ENCODE assay signal across 8 cellular contexts in the genomic region with DNA sequence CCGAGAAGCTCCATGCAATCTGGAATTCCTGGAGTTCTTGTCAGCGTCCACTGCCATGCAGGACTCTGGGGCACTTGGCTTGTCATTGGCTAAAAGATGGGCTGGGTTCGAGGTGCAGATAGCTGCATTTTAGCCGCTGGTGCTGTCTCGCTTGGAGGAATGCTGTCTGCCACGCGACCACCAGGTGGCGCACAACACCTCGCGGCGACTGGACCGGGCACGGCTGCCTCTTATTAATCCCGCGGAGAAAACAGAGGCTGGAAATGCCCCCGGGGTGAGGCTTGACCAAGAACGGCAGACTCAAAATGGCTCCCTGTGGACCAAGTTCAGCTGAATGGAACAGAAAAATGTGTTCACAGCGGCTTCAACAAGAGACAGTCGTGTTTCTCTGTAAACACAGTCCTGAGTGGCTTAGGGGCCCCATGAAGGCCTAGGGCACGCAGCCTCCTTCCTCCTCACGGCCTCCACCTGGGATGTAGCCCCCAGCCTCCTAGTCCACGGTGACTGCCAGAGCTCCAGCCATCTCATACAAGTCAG. TPM values are rescaled to one million over a fixed set of nuclear protein-coding genes. Genes with fewer than 3 reads are reported as not detected.
DNase-seq lines count a peak whose midpoint lies in the region; ATAC-seq, FAIRE-seq and TF ChIP-seq lines count a peak whose summit lies in the region.

No MANE protein-coding gene starts in this region.

- no peak overlapping the region for H3K27ac Mint-ChIP-seq in CD14-positive monocyte

- peak overlapping the region; percentile 57 for H2AFZ ChIP-seq in KMS-11 (ENCODE audit: low read depth)

- TF ChIP-seq CTCF in CD14-positive monocyte (IDR thresholded peaks at IDR 0.05) (peak; percentile 96), KMS-11 (conservative IDR thresholded peaks at IDR 0.05; ENCODE audit: low read depth, low read length) (peak; percentile 99), pancreas (IDR thresholded peaks at IDR 0.05) (peak; percentile 87 to 94 (median 90)), transverse colon (IDR thresholded peaks at IDR 0.05) (peak; percentile 92 to 97 (median 95))

- in situ Hi-C loops in transverse colon (cut with MboI; ENCODE audit: low pct_ligation_motif_present in 1 of 4, low pct_unique_long_range_greater_than_20kb in 1 of 4, low sequenced_read_pairs in 3 of 4), result loop anchor here (5.0 to 25.0 kb wide), 4 partner anchors 86 to 461 kb away; a partner anchor contains a TSS

- H3K9me3 Mint-ChIP-seq in CD14-positive monocyte, result peaks cover 3 to 11% (median 8%) of the 10 kb centered on the region in 7 donors

- no peak for TF ChIP-seq EP300 in transverse colon (IDR thresholded peaks at IDR 0.05; ENCODE audit: low read depth)

- H3K4me1 ChIP-seq in KMS-11 (ENCODE audit: low read depth, poor library complexity, severe bottlenecking) (peaks cover 3% of the 10 kb centered on the region), SJCRH30 (0 out of 2 replicates have a peak, but pooled peaks cover 2% of the 10 kb centered on the region), pancreas (no peaks in the 10 kb centered on the region), transverse colon (peaks cover 19 to 43% (median 34%) of the 10 kb centered on the region in 4 donors)

- H3K27ac ChIP-seq in KMS-11 (no peak overlapping the region), SJCRH30 (no peak overlapping the region), pancreas (no peak overlapping the region), transverse colon (peak overlapping the region in 2 of 4 donors; percentile 5 to 62)

- H3K79me2 ChIP-seq in KMS-11 (ENCODE audit: insufficient read depth, low read depth), result no peaks in the 10 kb centered on the region

- H3K36me3 Mint-ChIP-seq in CD14-positive monocyte, result no peaks in the 10 kb centered on the region

- FAIRE-seq in pancreas (lab: Jason Lieb, UNC), result no peak

- H3K4me3 Mint-ChIP-seq in CD14-positive monocyte, result peak overlapping the region in 1 of 2 donors; percentile 36

- WGBS in pancreas, 2 donors, result 10 to 11% methylated on average over 22 of the region's 22 CpGs
- 11 to 20% methylated on average over 1 to 22 of the region's 22 CpGs for WGBS in transverse colon (ENCODE audit: low coverage in 1 of 2), 2 donors

- intact Hi-C loops in CD14-positive monocyte (cut with micrococcal nuclease) (loop anchor here in 1 of 2 donors (10.0 kb wide), 1 partner anchor 216 kb away; no protein-coding TSS in a partner anchor), pancreas (cut with DNase I) (loop anchor here (5.0 to 10.0 kb wide), 2 partner anchors 89 to 96 kb away; a partner anchor contains a TSS), transverse colon (cut with DNase I; ENCODE audit: low total_unique reads) (loop anchor here (1.0 kb wide), 1 partner anchor 90 kb away; no protein-coding TSS in a partner anchor)

- no peak for TF ChIP-seq POLR2A in transverse colon (IDR thresholded peaks at IDR 0.05)

- H3K36me3 ChIP-seq in KMS-11 (ENCODE audit: insufficient read depth), result no peaks in the 10 kb centered on the region
- no peaks in the 10 kb centered on the region for H3K36me3 ChIP-seq in SJCRH30
- H3K36me3 ChIP-seq in pancreas, result no peaks in the 10 kb centered on the region
- no peaks in the 10 kb centered on the region for H3K36me3 ChIP-seq in transverse colon

- H3K4me1 Mint-ChIP-seq in CD14-positive monocyte, result peaks cover 7% of the 10 kb centered on the region

- peaks cover 42 to 70% (median 49%) of the 10 kb centered on the region in 3 donors for H3K27me3 Mint-ChIP-seq in CD14-positive monocyte (ENCODE audit: low read depth in 3 of 3)

- DNase-seq in CD14-positive monocyte (ENCODE audit: low spot score) (no peak), SJCRH30 (peak; percentile 83 to 88), germinal center (ENCODE audit: low spot score) (peak; percentile 78), pancreas (peak; percentile 54 to 94 (median 78)), transverse colon (peak; percentile 85)
- peak; percentile 70 for DNase-seq in activated gamma-delta T cell treated with anti-CD3 and anti-CD28 coated beads, Interleukin-2, amount 50 U/mL, for 16 hours (ENCODE audit: low read depth)

- H3K27me3 ChIP-seq in KMS-11 (ENCODE audit: insufficient read depth, low read depth) (no peaks in the 10 kb centered on the region; the same call in 1 of the 2 replicates), SJCRH30 (peaks cover 26% of the 10 kb centered on the region), pancreas (no peaks in the 10 kb centered on the region), transverse colon (peaks cover 5% of the 10 kb centered on the region)

- no peaks in the 10 kb centered on the region for H4K20me1 ChIP-seq in KMS-11 (ENCODE audit: insufficient read depth)

- H3K4me3 ChIP-seq in KMS-11 (IDR thresholded peaks at IDR 0.05; ENCODE audit: insufficient read depth, low read depth, low read length), result no peak overlapping the region
- H3K4me3 ChIP-seq in SJCRH30, result no peak overlapping the region
- H3K4me3 ChIP-seq in pancreas, result no peak overlapping the region
- H3K4me3 ChIP-seq in transverse colon, result no peak overlapping the region

- H3K9ac ChIP-seq in KMS-11, result no peak overlapping the region

- H3K4me2 ChIP-seq in KMS-11, result no peak overlapping the region

- ATAC-seq in GM19328 (IDR thresholded peaks at IDR 0.05; ENCODE audit: unreplicated experiment), result peak; percentile 52
- peak; percentile 75 to 86 (median 82) for ATAC-seq in pancreas

- H3K9me3 ChIP-seq in SJCRH30 (replicated peaks) (peaks cover 6% of the 10 kb centered on the region; the same call in 1 of the 2 replicates), pancreas (no peaks in the 10 kb centered on the region), transverse colon (no peaks in the 10 kb centered on the region)

RNA-seq across cellular contexts. Expression of a gene that starts 46.2 kb away (rescaled TPM):
- polyA plus RNA-seq in CD14-positive monocyte (under 1 TPM in 1 of 2 donors, not detected in 1; 0.31 TPM), pancreas (under 1 TPM; 0.21 to 0.30 TPM)
- not detected in 2 replicates for total RNA-seq in SJCRH30 (2014; rRNA removed; shearing (Covaris generic))
- total RNA-seq in pancreas (1 to 10 TPM in 1 of 6 donors, under 1 TPM in 5; 0.12 to 7.1 (median 0.46) TPM), transverse colon (100 to 1,000 TPM; 143 to 687 (median 427) TPM)

Comparison
In these comparisons a context has a peak if more than half of its experiments do, and no peak if none do; other contexts are left out.
1. RNA of a gene that starts 46.2 kb away (total RNA-seq): 143 to 687 TPM in transverse colon; 0.12 to 7.1 TPM in pancreas and not detected in SJCRH30; every median in the first group is over 10 times any median in the second.
2. Peak in every context shown above with its lines, with median percentiles within 50 percentile points of each other: CTCF ChIP-seq.